Comparison of ENCODE assay signal across 12 cellular contexts in the genomic region with DNA sequence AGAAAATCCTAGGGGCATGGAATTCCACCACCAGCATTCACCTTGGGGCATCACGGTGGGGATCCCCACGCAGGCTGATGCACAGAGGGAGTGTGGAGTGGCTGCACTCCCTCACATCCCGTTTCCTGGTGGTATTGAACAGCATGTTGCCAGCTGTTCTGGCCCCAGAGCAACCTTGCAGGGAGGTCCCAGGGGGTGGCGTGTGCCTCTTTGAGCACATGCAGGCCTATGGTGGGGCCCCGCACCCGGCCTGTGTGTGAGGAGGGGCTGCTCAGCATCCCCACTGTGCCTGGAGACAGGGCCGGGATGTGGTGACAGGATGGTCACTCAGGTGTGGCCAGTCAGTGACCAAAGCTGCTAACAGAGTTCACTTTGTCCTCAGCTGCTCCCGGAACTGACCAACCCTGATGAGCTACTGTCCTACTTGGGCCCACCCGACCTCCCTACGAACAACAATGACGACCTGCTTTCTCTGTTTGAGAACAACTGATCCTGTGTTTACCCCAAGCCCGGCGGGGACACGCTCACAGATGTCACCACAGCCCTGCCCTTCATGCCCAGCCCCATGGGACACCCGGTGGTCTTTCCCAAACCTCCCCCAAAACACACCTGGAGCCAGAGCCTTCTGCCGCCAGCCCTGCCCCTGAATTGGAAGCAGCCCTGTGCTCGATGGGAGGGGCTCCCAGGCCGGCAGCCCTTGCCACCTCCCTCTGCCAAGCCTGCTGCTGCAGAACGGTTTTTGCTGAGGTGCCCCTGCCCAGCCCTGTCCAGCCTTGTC. TPM values are rescaled to one million over a fixed set of nuclear protein-coding genes. Genes with fewer than 3 reads are reported as not detected.
A peak's percentile ranks its signal among the peaks of the same experiment; 100 is the strongest.
DNase-seq lines count a peak whose midpoint lies in the region; ATAC-seq, FAIRE-seq and TF ChIP-seq lines count a peak whose summit lies in the region.
"Had no signal": no experiment of that assay in that cellular context is flagged by ENCODE, and none has a peak within 500 bp of the region (broad histone marks: within the 10 kb centered on the region; RNA-seq: fewer than 3 reads in every experiment).

No MANE protein-coding gene starts in this region.

- peak overlapping the region; percentile 81 for H3K27ac ChIP-seq in left ventricle myocardium inferior (replicated peaks)

- TF ChIP-seq POLR2A in GM12891 (IDR thresholded peaks at IDR 0.05; ENCODE audit: low read depth, low read length), result no peak

- POLR2A ChIA-PET in Caco-2 (lab: Charles Lee) (no interaction called here), T-cell (lab: Charles Lee) (interaction anchor here in 1 of 2 donors (0.6 kb wide), 1 partner anchor 35 kb away, joined by 9 read pairs; no protein-coding TSS in a partner anchor)

- H3K27me3 ChIP-seq in Caco-2 (replicated peaks; ENCODE audit: control insufficient read depth, insufficient read depth, low read length), result no peaks in the 10 kb centered on the region
- no peaks in the 10 kb centered on the region for H3K27me3 ChIP-seq in left ventricle myocardium inferior (ENCODE audit: low read depth)
- H3K27me3 ChIP-seq in skeletal muscle satellite cell (ENCODE audit: control insufficient read depth, insufficient read depth, low read length), result no peaks in the 10 kb centered on the region
- H3K27me3 ChIP-seq: neural progenitor cell had no signal

- intact Hi-C loops in Caco-2 (cut with micrococcal nuclease; ENCODE audit: unreplicated experiment) (loop anchor here (5.0 kb wide), 1 partner anchor 80 kb away; a partner anchor contains a TSS), left ventricle myocardium inferior (cut with micrococcal nuclease) (no loop called here)

- FAIRE-seq in GM12891 (lab: Jason Lieb, UNC), result no peak
- FAIRE-seq: frontal cortex, TTC549 had no signal

- H3K4me3 ChIP-seq in Caco-2 (ENCODE audit: low read depth, low read length) (no peak overlapping the region), left ventricle myocardium inferior (peak overlapping the region; percentile 32), skeletal muscle satellite cell (ENCODE audit: low read length) (no peak overlapping the region)
- H3K4me3 ChIP-seq: neural progenitor cell had no signal

- no peaks in the 10 kb centered on the region for H3K9me3 Mint-ChIP-seq in Caco-2 (ENCODE audit: unreplicated experiment)
- no peaks in the 10 kb centered on the region for H3K9me3 Mint-ChIP-seq in T-cell
- H3K9me3 Mint-ChIP-seq: neural progenitor cell had no signal

- ATAC-seq in T-cell (replicated peaks in 1 of 4) (no peak), GM18867 (IDR thresholded peaks at IDR 0.05; ENCODE audit: unreplicated experiment) (no peak)

- no peak overlapping the region for H3K9ac ChIP-seq in skeletal muscle satellite cell (ENCODE audit: low read depth, low read length)
- H3K9ac ChIP-seq: neural progenitor cell had no signal

- H3K4me2 ChIP-seq in skeletal muscle satellite cell (ENCODE audit: low read length), result peak overlapping the region; percentile 10
- H3K4me2 ChIP-seq: neural progenitor cell had no signal

- H3K36me3 Mint-ChIP-seq in Caco-2 (ENCODE audit: insufficient read depth, unreplicated experiment), result peaks cover 55% of the 10 kb centered on the region
- H3K36me3 Mint-ChIP-seq in T-cell, result peaks cover 26% of the 10 kb centered on the region

- H3K36me3 ChIP-seq in Caco-2 (ENCODE audit: control insufficient read depth, insufficient read depth, low read length) (no peaks in the 10 kb centered on the region; the same call in none of the 2 replicates), left ventricle myocardium inferior (peaks cover 54% of the 10 kb centered on the region), skeletal muscle satellite cell (ENCODE audit: insufficient read depth, low read length) (peaks cover 49% of the 10 kb centered on the region)
- H3K36me3 ChIP-seq: neural progenitor cell had no signal

- CTCF ChIA-PET in Caco-2 (lab: Charles Lee), result no interaction called here
- CTCF ChIA-PET in T-cell (lab: Charles Lee), result interaction anchor here (0.6 to 0.9 kb wide), 2 partner anchors 131 to 160 kb away, joined by 3 to 6 read pairs; no protein-coding TSS in a partner anchor

- TF ChIP-seq CTCF in Caco-2 (IDR thresholded peaks at IDR 0.05; ENCODE audit: insufficient read depth in 1 of 2, low read depth in 1 of 2, low read length in 1 of 2, severe bottlenecking in 1 of 2, unreplicated experiment in 1 of 2) (no peak), left ventricle myocardium inferior (IDR thresholded peaks at IDR 0.05; ENCODE audit: borderline replicate concordance) (no peak)

- H3K4me1 ChIP-seq in Caco-2, result peaks cover 21% of the 10 kb centered on the region
- peaks cover 44% of the 10 kb centered on the region for H3K4me1 ChIP-seq in left ventricle myocardium inferior
- peaks cover 38% of the 10 kb centered on the region for H3K4me1 ChIP-seq in skeletal muscle satellite cell (ENCODE audit: control insufficient read depth, insufficient read depth, low read length)

- DNase-seq in Caco-2 (no peak), T-cell (no peak), left ventricle myocardium inferior (no peak), GM12891 (ENCODE audit: insufficient read length, low spot score) (no peak), NCI-H774 (lab: John Stamatoyannopoulos, UW) (no peak), OCI-M2 (lab: John Stamatoyannopoulos, UW; ENCODE audit: unreplicated experiment) (no peak)
- DNase-seq: amniotic stem cell had no signal

- no TSS peak for BruUV-seq in Caco-2 (replicated peaks; lab: Mats Ljungman, UMichigan)

- H3K27me3 Mint-ChIP-seq in Caco-2 (ENCODE audit: insufficient read depth, unreplicated experiment) (no peaks in the 10 kb centered on the region), T-cell (no peaks in the 10 kb centered on the region)

- H3K4me1 Mint-ChIP-seq in Caco-2 (ENCODE audit: low read depth, unreplicated experiment), result peaks cover 16% of the 10 kb centered on the region
- peaks cover 40 to 48% (median 46%) of the 10 kb centered on the region in 3 donors for H3K4me1 Mint-ChIP-seq in T-cell

- H3K9me3 ChIP-seq in Caco-2 (no peaks in the 10 kb centered on the region), left ventricle myocardium inferior (replicated peaks) (no peaks in the 10 kb centered on the region), skeletal muscle satellite cell (replicated peaks; ENCODE audit: low read length) (no peaks in the 10 kb centered on the region)

- no peak overlapping the region for H3K4me3 Mint-ChIP-seq in Caco-2 (ENCODE audit: unreplicated experiment)
- H3K4me3 Mint-ChIP-seq in T-cell, result peak overlapping the region in 1 of 3 donors; percentile 49
- H3K4me3 Mint-ChIP-seq: neural progenitor cell had no signal

- H3K27ac Mint-ChIP-seq in Caco-2 (ENCODE audit: unreplicated experiment) (peak overlapping the region; percentile 62), T-cell (peak overlapping the region; percentile 69 to 90)
- H3K27ac Mint-ChIP-seq: neural progenitor cell had no signal

TF ChIP-seq in GM12891, 5 proteins besides CTCF, POLR2A, EP300 and RAD21:
- no peak for TF ChIP-seq TAF1 (IDR thresholded peaks at IDR 0.05; ENCODE audit: low read depth, low read length)
- TF ChIP-seq PAX5 (IDR thresholded peaks at IDR 0.05; ENCODE audit: insufficient read depth, low read length, severe bottlenecking), result no peak
- no peak for TF ChIP-seq SPI1 (IDR thresholded peaks at IDR 0.05; ENCODE audit: low read depth, low read length)
- no peak for TF ChIP-seq POU2F2 (IDR thresholded peaks at IDR 0.05; ENCODE audit: low read depth, low read length)
- TF ChIP-seq POLR2AphosphoS5 (IDR thresholded peaks at IDR 0.05; ENCODE audit: low read depth, low read length), result no peak
TF ChIP-seq in GM12891: peak in this region for 0.

RNA-seq across cellular contexts. Expression of a gene that starts 18.7 kb away (rescaled TPM):
- 69.0 and 72.1 TPM in 2 replicates for total RNA-seq in Caco-2 (2022)
- total RNA-seq in T-cell, result 100 to 1,000 TPM; 112 to 172 (median 145) TPM
- total RNA-seq in left ventricle myocardium inferior, result 62.7 TPM
- total RNA-seq in skeletal muscle satellite cell (2012; rRNA removed), result 11.8 and 12.7 TPM in 2 replicates
- polyA plus RNA-seq in GM12891 (2012; ENCODE audit: low read depth, missing spikeins), result 67.6 TPM

RNA-seq across cellular contexts. Expression of a gene that starts 29.2 kb away (rescaled TPM):
- 2,104 and 2,207 TPM in 2 replicates for total RNA-seq in Caco-2 (2022)
- 100 to 1,000 TPM; 673 to 863 (median 774) TPM for total RNA-seq in T-cell
- total RNA-seq in left ventricle myocardium inferior, result 470 TPM
- 2,277 and 2,526 TPM in 2 replicates for total RNA-seq in skeletal muscle satellite cell (2012; rRNA removed)
- polyA plus RNA-seq in GM12891 (2012; ENCODE audit: low read depth, missing spikeins), result 3,026 TPM
